ENCODE assay signal across 11 cellular contexts in genomic region chr6:18327621-18328548, GRCh38. TPM values are rescaled to one million over a fixed set of nuclear protein-coding genes. Genes with fewer than 3 reads are reported as not detected.
DNase-seq lines count a peak whose midpoint lies in the region; TF ChIP-seq lines count a peak whose summit lies in the region.
"Had no signal": no experiment of that assay in that cellular context is flagged by ENCODE, and none has a peak within 500 bp of the region (broad histone marks: within the 10 kb centered on the region; RNA-seq: fewer than 3 reads in every experiment).

No MANE protein-coding gene starts in this region.

- CTCF ChIA-PET in A673 (lab: Charles Lee), result interaction anchor here (0.6 kb wide), 1 partner anchor 13 kb away, joined by 3 read pairs; no protein-coding TSS in a partner anchor

- no peak for TF ChIP-seq CTCF in Peyer's patch (IDR thresholded peaks at IDR 0.05)
- TF ChIP-seq CTCF in A673 (conservative IDR thresholded peaks at IDR 0.05; ENCODE audit: low read depth, low read length), result no peak

- POLR2A ChIA-PET in A673 (lab: Charles Lee; ENCODE audit: low non-redundant PET), result no interaction called here

- WGBS in thymus, result 77% methylated on average over 8 of the region's 8 CpGs

- H3K27ac ChIP-seq in Peyer's patch (peak overlapping the region in 3 of 4 donors; percentile 25 to 61 (median 38)), thymus (ENCODE audit: low read depth) (peak overlapping the region; percentile 19), A673 (ENCODE audit: low read depth, low read length, poor library complexity, severe bottlenecking) (no peak overlapping the region)
- H3K27ac ChIP-seq: PC-9 had no signal

- no peak for TF ChIP-seq POLR2A in Peyer's patch (IDR thresholded peaks at IDR 0.05)

- no TSS peak for BruUV-seq in A673 (replicated peaks; lab: Mats Ljungman, UMichigan)

- intact Hi-C loops in A673 (cut with micrococcal nuclease; ENCODE audit: unreplicated experiment), result loop anchor here (10.0 kb wide), 2 partner anchors 407 to 1727 kb away; no protein-coding TSS in a partner anchor

- no peak overlapping the region for H3K4me3 ChIP-seq in Peyer's patch
- no peak overlapping the region for H3K4me3 ChIP-seq in thymus (ENCODE audit: low read length)
- H3K4me3 ChIP-seq in A673 (ENCODE audit: low read depth, low read length, poor library complexity, severe bottlenecking), result no peak overlapping the region
- H3K4me3 ChIP-seq: PC-9 had no signal

- H3K9me3 ChIP-seq in Peyer's patch (no peaks in the 10 kb centered on the region), thymus (ENCODE audit: control insufficient read depth) (no peaks in the 10 kb centered on the region), A673 (ENCODE audit: low read depth, low read length, poor library complexity, severe bottlenecking) (no peaks in the 10 kb centered on the region)

- H3K4me1 ChIP-seq in Peyer's patch (no peaks in the 10 kb centered on the region), thymus (ENCODE audit: control insufficient read depth, insufficient read depth, low read length) (no peaks in the 10 kb centered on the region), A673 (ENCODE audit: insufficient read depth, low read length, poor library complexity, severe bottlenecking) (peaks cover 13% of the 10 kb centered on the region)

- DNase-seq in SHP77 (lab: John Stamatoyannopoulos, UW) (peak; percentile 8 to 12), SHP77 treated with DMSO at 0.1 percent for 48 hours (lab: John Stamatoyannopoulos, UW) (no peak), Peyer's patch (peak in 2 of 3 donors; percentile 59 to 85), iPS-NIHi7 (ENCODE audit: extremely low spot score) (peak; percentile 63), ecto neural progenitor cell (ENCODE audit: low spot score) (no peak), A673 (ENCODE audit: low spot score) (no peak), DMS114 treated with DMSO at 0.1 percent for 48 hours (lab: John Stamatoyannopoulos, UW; ENCODE audit: unreplicated experiment) (no peak)
- DNase-seq: PC-9; stimulated activated CD4-positive, alpha-beta T cell treated with anti-CD3 and anti-CD28 coated beads, Interleukin-4, amount 100 ng/mL, for 1 hour had no signal

- H3K27me3 ChIP-seq in Peyer's patch, result no peaks in the 10 kb centered on the region
- no peaks in the 10 kb centered on the region for H3K27me3 ChIP-seq in thymus (ENCODE audit: control insufficient read depth, insufficient read depth)
- no peaks in the 10 kb centered on the region for H3K27me3 ChIP-seq in A673 (replicated peaks; ENCODE audit: insufficient read depth, low read depth, low read length, poor library complexity)
- H3K27me3 ChIP-seq: dorsolateral prefrontal cortex had no signal

- H3K36me3 ChIP-seq in Peyer's patch, result no peaks in the 10 kb centered on the region
- no peaks in the 10 kb centered on the region for H3K36me3 ChIP-seq in thymus (ENCODE audit: control insufficient read depth, insufficient read depth)
- H3K36me3 ChIP-seq in A673 (ENCODE audit: insufficient read depth, low read length, poor library complexity, severe bottlenecking), result no peaks in the 10 kb centered on the region

RNA-seq across cellular contexts. Expression of gene RNF144B, which starts 59.3 kb away (rescaled TPM):
- total RNA-seq in Peyer's patch, result 10 to 100 TPM in 1 of 4 donors, 1 to 10 TPM in 3; 1.4 to 14.9 (median 2.4) TPM
- polyA plus RNA-seq in thymus, result 24.1 TPM
- total RNA-seq in A673 (2021), result 0.82 and 1.0 TPM in 2 replicates

Comparison
In these comparisons a context has a peak if more than half of its experiments do, and no peak if none do; other contexts are left out.
1. DNase-seq: peak in SHP77 (2 of 2), Peyer's patch (2 of 3) and iPS-NIHi7 (single experiment); none in SHP77 treated with DMSO at 0.1 percent for 48 hours (single experiment), ecto neural progenitor cell (single experiment), A673 (single experiment) and DMS114 treated with DMSO at 0.1 percent for 48 hours (single experiment).